ENCODE assay signal across 8 cellular contexts in the genomic region with DNA sequence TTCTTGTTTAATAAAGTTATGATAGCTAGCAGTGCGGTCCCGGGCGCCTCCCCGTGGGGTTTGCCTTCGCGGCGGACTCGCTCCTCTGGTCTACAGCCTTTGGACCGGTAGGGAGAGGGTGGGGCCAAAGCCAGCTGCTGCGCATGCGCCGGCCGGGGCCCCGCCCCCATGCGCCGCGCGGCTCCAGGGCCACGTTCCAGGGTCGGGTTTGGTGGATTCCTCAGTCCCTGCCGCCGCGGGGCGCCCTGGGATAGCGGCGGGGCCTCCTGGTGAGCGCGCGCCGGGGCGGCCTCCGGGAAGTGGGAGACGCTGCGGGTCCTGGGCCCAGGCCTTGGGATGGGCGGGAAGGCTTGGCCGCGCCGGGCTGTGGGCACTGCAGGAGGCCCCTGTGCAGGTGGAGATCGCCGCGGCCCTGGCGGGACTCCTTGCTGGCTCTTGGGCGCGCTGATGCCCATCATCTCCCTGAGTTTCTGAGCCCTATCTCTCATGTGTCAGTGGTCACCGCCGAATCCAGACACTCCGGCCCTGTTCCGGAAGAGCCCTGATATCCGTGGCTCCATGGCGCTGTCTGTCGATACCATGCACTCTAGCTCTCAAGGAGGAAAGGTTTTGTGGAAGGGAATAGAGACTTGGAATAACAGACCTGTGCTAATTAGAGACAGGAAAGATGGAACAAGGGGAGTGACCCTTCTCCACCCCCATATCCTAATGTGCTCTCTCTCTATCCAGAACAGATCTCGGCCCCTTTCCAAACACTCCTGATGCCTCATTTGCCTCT. TPM values are rescaled to one million over a fixed set of nuclear protein-coding genes. Genes with fewer than 3 reads are reported as not detected.
DNase-seq lines count a peak whose midpoint lies in the region; ATAC-seq and TF ChIP-seq lines count a peak whose summit lies in the region.

A gene (plus strand): TSS at position 163 of the 778 bp plus-strand sequence. CDS start 599 bp downstream, at position 762.

- peak within 1 kb of the TSS; percentile 93 for H3K27ac Mint-ChIP-seq in activated T-helper 17 cell treated with anti-CD3 and anti-CD28 coated beads, Interleukin-2, amount 50 U/mL, for 72 hours
- H3K27ac Mint-ChIP-seq in nephron: peak within 1 kb of the TSS; percentile 85 to 94 (median 91)
- H3K27ac Mint-ChIP-seq in stimulated activated naive CD8-positive, alpha-beta T cell treated with anti-CD3 and anti-CD28 coated beads, Interleukin-15, amount 100 ng/mL, for 72 hours: peak within 1 kb of the TSS; percentile 74 to 95

- peak; percentile 21 to 46 (median 29) for TF ChIP-seq CTCF in nephron (IDR thresholded peaks at IDR 0.05; ENCODE audit: unreplicated experiment in 3 of 3)

- peak; percentile 87 for ATAC-seq in GM21737 (IDR thresholded peaks at IDR 0.05; ENCODE audit: unreplicated experiment)
- ATAC-seq in activated T-helper 17 cell treated with anti-CD3 and anti-CD28 coated beads, Interleukin-2, amount 50 U/mL, for 72 hours (replicated peaks): peak; percentile 97
- peak; percentile 96 for ATAC-seq in stimulated activated naive CD8-positive, alpha-beta T cell treated with anti-CD3 and anti-CD28 coated beads, Interleukin-15, amount 100 ng/mL, for 72 hours

- peak within 1 kb of the TSS; percentile 94 for H3K4me3 Mint-ChIP-seq in activated T-helper 17 cell treated with anti-CD3 and anti-CD28 coated beads, Interleukin-2, amount 50 U/mL, for 72 hours
- peak within 1 kb of the TSS; percentile 82 to 94 (median 88) for H3K4me3 Mint-ChIP-seq in nephron
- H3K4me3 Mint-ChIP-seq in stimulated activated naive CD8-positive, alpha-beta T cell treated with anti-CD3 and anti-CD28 coated beads, Interleukin-15, amount 100 ng/mL, for 72 hours: peak within 1 kb of the TSS; percentile 88 to 97

- H3K36me3 Mint-ChIP-seq in activated T-helper 17 cell treated with anti-CD3 and anti-CD28 coated beads, Interleukin-2, amount 50 U/mL, for 72 hours (ENCODE audit: low read depth): peaks cover 87% of the 10 kb centered on the region
- H3K36me3 Mint-ChIP-seq in nephron (ENCODE audit: low read depth): peaks cover 50% of the 10 kb centered on the region

- H3K9me3 Mint-ChIP-seq in activated T-helper 17 cell treated with anti-CD3 and anti-CD28 coated beads, Interleukin-2, amount 50 U/mL, for 72 hours: no peaks in the 10 kb centered on the region
- no peaks in the 10 kb centered on the region for H3K9me3 Mint-ChIP-seq in nephron
- no peaks in the 10 kb centered on the region for H3K9me3 Mint-ChIP-seq in stimulated activated naive CD8-positive, alpha-beta T cell treated with anti-CD3 and anti-CD28 coated beads, Interleukin-15, amount 100 ng/mL, for 72 hours

- H3K4me1 Mint-ChIP-seq in activated T-helper 17 cell treated with anti-CD3 and anti-CD28 coated beads, Interleukin-2, amount 50 U/mL, for 72 hours: peaks cover 12% of the 10 kb centered on the region
- peaks cover 41% of the 10 kb centered on the region for H3K4me1 Mint-ChIP-seq in nephron
- H3K4me1 Mint-ChIP-seq in stimulated activated naive CD8-positive, alpha-beta T cell treated with anti-CD3 and anti-CD28 coated beads, Interleukin-15, amount 100 ng/mL, for 72 hours: peaks cover 63% of the 10 kb centered on the region

- H3K27me3 Mint-ChIP-seq in activated T-helper 17 cell treated with anti-CD3 and anti-CD28 coated beads, Interleukin-2, amount 50 U/mL, for 72 hours: no peaks in the 10 kb centered on the region
- no peaks in the 10 kb centered on the region for H3K27me3 Mint-ChIP-seq in nephron (ENCODE audit: low read depth)
- no peaks in the 10 kb centered on the region for H3K27me3 Mint-ChIP-seq in stimulated activated naive CD8-positive, alpha-beta T cell treated with anti-CD3 and anti-CD28 coated beads, Interleukin-15, amount 100 ng/mL, for 72 hours

- peak; percentile 96 for DNase-seq in Daoy (ENCODE audit: low read depth)
- peak; percentile 69 to 83 for DNase-seq in Kasumi-1 (lab: John Stamatoyannopoulos, UW)
- DNase-seq in RPMI7951 (ENCODE audit: low read depth): peak; percentile 89
- peak; percentile 90 for DNase-seq in fibroblast of peridontal ligament (ENCODE audit: extremely low read depth)
- DNase-seq in stimulated activated naive CD8-positive, alpha-beta T cell treated with anti-CD3 and anti-CD28 coated beads, Interleukin-15, amount 100 ng/mL, for 72 hours: peak; percentile 90 to 91

RNA-seq across cellular contexts. Expression of the gene that starts here (rescaled TPM):
- 18.8 and 23.5 TPM in 2 replicates for total RNA-seq in Daoy (2014; rRNA removed; shearing (Covaris generic))
- total RNA-seq in RPMI7951 (2014; rRNA removed; shearing (Covaris generic)): 9.5 and 9.6 TPM in 2 replicates
- total RNA-seq in activated T-helper 17 cell treated with anti-CD3 and anti-CD28 coated beads, Interleukin-2, amount 50 U/mL, for 72 hours: 10 to 100 TPM; 50.5 to 64.4 TPM

Comparison
In these comparisons a context has a peak if more than half of its experiments do, and no peak if none do; other contexts are left out.
1. Peak in every context shown above with its lines: DNase-seq and ATAC-seq.